20 cellular contexts compared by ENCODE assay signal in genomic region chr20:62040381-62040922, GRCh38. TPM values are rescaled to one million over a fixed set of nuclear protein-coding genes. Genes with fewer than 3 reads are reported as not detected.
DNase-seq lines count a peak whose midpoint lies in the region; ATAC-seq and TF ChIP-seq lines count a peak whose summit lies in the region.
"Had no signal": no experiment of that assay in that cellular context is flagged by ENCODE, and none has a peak within 500 bp of the region (broad histone marks: within the 10 kb centered on the region; RNA-seq: fewer than 3 reads in every experiment).

No MANE protein-coding gene starts in this region.

- ATAC-seq in right cardiac atrium, result no peak
- ATAC-seq: CD8-positive, alpha-beta T cell; Right ventricle myocardium inferior had no signal

- no peak overlapping the region for H3K4me3 ChIP-seq in left ventricle myocardium inferior
- H3K4me3 ChIP-seq in right cardiac atrium (ENCODE audit: low read length), result no peak overlapping the region

- CTCF ChIA-PET in activated CD4-positive, alpha-beta T cell treated with anti-CD3 and anti-CD28 coated beads, Interleukin-2, amount 10 ng/mL, durations not matched to agents 7 days and 5 days (lab: Charles Lee), result interaction anchor here (0.5 kb wide), 1 partner anchor 8 kb away, joined by 3 read pairs; no protein-coding TSS in a partner anchor

- H3K27ac ChIP-seq in left ventricle myocardium inferior (replicated peaks) (no peak overlapping the region), right cardiac atrium (ENCODE audit: low read length) (no peak overlapping the region)
- H3K27ac ChIP-seq: KMS-11 had no signal

- H3K36me3 Mint-ChIP-seq in activated CD4-positive, alpha-beta T cell treated with anti-CD3 and anti-CD28 coated beads, Interleukin-2, amount 10 ng/mL, durations not matched to agents 7 days and 5 days (ENCODE audit: low read depth), result peaks cover 18% of the 10 kb centered on the region
- H3K36me3 Mint-ChIP-seq: CD8-positive, alpha-beta T cell had no signal

- WGBS in right cardiac atrium, result 93% methylated on average over 25 of the region's 25 CpGs

- H3K27ac Mint-ChIP-seq in activated CD4-positive, alpha-beta T cell treated with anti-CD3 and anti-CD28 coated beads, Interleukin-2, amount 10 ng/mL, durations not matched to agents 7 days and 5 days, result no peak overlapping the region
- H3K27ac Mint-ChIP-seq: CD8-positive, alpha-beta T cell had no signal

- peaks cover 3% of the 10 kb centered on the region for H3K9me3 Mint-ChIP-seq in activated CD4-positive, alpha-beta T cell treated with anti-CD3 and anti-CD28 coated beads, Interleukin-2, amount 10 ng/mL, durations not matched to agents 7 days and 5 days
- H3K9me3 Mint-ChIP-seq: CD8-positive, alpha-beta T cell had no signal

- intact Hi-C loops in left ventricle myocardium inferior (cut with micrococcal nuclease), result no loop called here
- intact Hi-C loops in right cardiac atrium (cut with DNase I), result no loop called here

- H3K4me3 Mint-ChIP-seq in activated CD4-positive, alpha-beta T cell treated with anti-CD3 and anti-CD28 coated beads, Interleukin-2, amount 10 ng/mL, durations not matched to agents 7 days and 5 days, result no peak overlapping the region
- H3K4me3 Mint-ChIP-seq: CD8-positive, alpha-beta T cell had no signal

- in situ Hi-C loops in GM13976 (cut with MboI; ENCODE audit: low sequenced_read_pairs, unreplicated experiment), result no loop called here

- DNase-seq in left ventricle myocardium inferior, result peak; percentile 10
- DNase-seq in right cardiac atrium, result no peak
- DNase-seq in cerebellar cortex (ENCODE audit: low spot score), result peak; percentile 54
- DNase-seq in occipital lobe (lab: John Stamatoyannopoulos, UW), result peak; percentile 19
- DNase-seq in pons (ENCODE audit: low spot score), result no peak
- DNase-seq in GM13976 (ENCODE audit: low spot score), result no peak
- DNase-seq in NCI-H748 treated with DMSO at 0.1 percent for 48 hours (lab: John Stamatoyannopoulos, UW), result no peak
- DNase-seq in activated CD4-positive, alpha-beta T cell treated with anti-CD3 and anti-CD28 coated beads, Interleukin-2, amount 10 ng/mL, durations not matched to agents 7 days and 5 days, result no peak
- DNase-seq: 8988T; CD8-positive, alpha-beta T cell; GDM1; IMR-90; NCI-H1105; NCI-H146; NCI-H2029; NCI-H226; NCI-H510A treated with DMSO at 0.1 percent for 48 hours; NCI-H82 had no signal

- H3K27me3 Mint-ChIP-seq in activated CD4-positive, alpha-beta T cell treated with anti-CD3 and anti-CD28 coated beads, Interleukin-2, amount 10 ng/mL, durations not matched to agents 7 days and 5 days, result no peaks in the 10 kb centered on the region

- POLR2A ChIA-PET in activated CD4-positive, alpha-beta T cell treated with anti-CD3 and anti-CD28 coated beads, Interleukin-2, amount 10 ng/mL, durations not matched to agents 7 days and 5 days (lab: Charles Lee), result no interaction called here

- peaks cover 8% of the 10 kb centered on the region for H3K4me1 Mint-ChIP-seq in activated CD4-positive, alpha-beta T cell treated with anti-CD3 and anti-CD28 coated beads, Interleukin-2, amount 10 ng/mL, durations not matched to agents 7 days and 5 days

- peaks cover 11% of the 10 kb centered on the region for H3K4me1 ChIP-seq in left ventricle myocardium inferior
- H3K4me1 ChIP-seq in right cardiac atrium (ENCODE audit: control insufficient read depth, insufficient read depth, low read length), result no peaks in the 10 kb centered on the region

- H3K27me3 ChIP-seq in left ventricle myocardium inferior (ENCODE audit: low read depth), result no peaks in the 10 kb centered on the region
- H3K27me3 ChIP-seq in right cardiac atrium (ENCODE audit: control insufficient read depth, insufficient read depth), result no peaks in the 10 kb centered on the region

- H3K9me3 ChIP-seq in left ventricle myocardium inferior (replicated peaks), result peaks cover 5% of the 10 kb centered on the region
- no peaks in the 10 kb centered on the region for H3K9me3 ChIP-seq in right cardiac atrium (ENCODE audit: control insufficient read depth, low read length)

- TF ChIP-seq CTCF in left ventricle myocardium inferior (IDR thresholded peaks at IDR 0.05; ENCODE audit: borderline replicate concordance) (no peak), GM13976 (IDR thresholded peaks at IDR 0.05; ENCODE audit: borderline replicate concordance, control extremely low read depth, extremely low read depth, insufficient read depth, missing control alignments) (no peak)

- no peaks in the 10 kb centered on the region for H3K36me3 ChIP-seq in left ventricle myocardium inferior

RNA-seq across cellular contexts. Expression of gene TAF4, which starts 25.2 kb away (rescaled TPM):
- total RNA-seq in left ventricle myocardium inferior, result 11.8 TPM
- total RNA-seq in right cardiac atrium, result 10 to 100 TPM in 1 of 4 donors, 1 to 10 TPM in 3; 7.0 to 13.6 (median 8.6) TPM
- 3.8 TPM for polyA plus RNA-seq in right cardiac atrium
- total RNA-seq in occipital lobe, result 8.6 TPM
- total RNA-seq in activated CD4-positive, alpha-beta T cell treated with anti-CD3 and anti-CD28 coated beads, Interleukin-2, amount 10 ng/mL, durations not matched to agents 7 days and 5 days, result 10 to 100 TPM; 24.2 to 32.0 TPM

Comparison
In these comparisons a context has a peak if more than half of its experiments do, and no peak if none do; other contexts are left out.
1. DNase-seq: peak in left ventricle myocardium inferior (single experiment), cerebellar cortex (single experiment) and occipital lobe (single experiment); none in right cardiac atrium (0 of 3), pons (single experiment), GM13976 (single experiment), NCI-H748 treated with DMSO at 0.1 percent for 48 hours (single experiment) and activated CD4-positive, alpha-beta T cell treated with anti-CD3 and anti-CD28 coated beads, Interleukin-2, amount 10 ng/mL, durations not matched to agents 7 days and 5 days (single experiment).